ENCODE assay signal across 18 cellular contexts in the genomic region with DNA sequence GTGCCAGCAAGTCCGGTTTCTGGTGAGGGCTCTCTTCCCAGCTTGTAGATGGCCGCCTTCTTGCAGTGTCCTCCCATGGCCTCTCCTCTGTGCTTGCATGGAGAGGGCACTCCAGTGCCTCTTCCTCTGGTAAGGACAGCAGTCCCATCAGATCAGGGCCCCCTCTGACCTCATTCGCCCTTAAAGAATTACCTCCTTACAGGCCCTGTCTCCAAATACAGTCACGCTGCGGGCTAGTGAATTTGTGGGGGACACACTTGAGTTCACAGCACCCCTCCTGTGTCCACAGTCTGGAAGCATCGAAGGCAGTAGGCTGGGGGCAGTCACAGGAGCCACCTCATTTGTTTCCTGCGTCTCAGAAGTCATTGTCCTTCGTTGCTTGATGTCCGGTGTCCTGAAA. TPM values are rescaled to one million over a fixed set of nuclear protein-coding genes. Genes with fewer than 3 reads are reported as not detected.
DNase-seq lines count a peak whose midpoint lies in the region; ATAC-seq and TF ChIP-seq lines count a peak whose summit lies in the region.
"Had no signal": no experiment of that assay in that cellular context is flagged by ENCODE, and none has a peak within 500 bp of the region (broad histone marks: within the 10 kb centered on the region; RNA-seq: fewer than 3 reads in every experiment).

No MANE protein-coding gene starts in this region.

- no peaks in the 10 kb centered on the region for H3K27me3 ChIP-seq in lower lobe of right lung (ENCODE audit: low read depth)
- H3K27me3 ChIP-seq in aorta (ENCODE audit: control insufficient read depth in 1 of 2, insufficient read depth in 2 of 2, low read length in 1 of 2): no peaks in the 10 kb centered on the region
- H3K27me3 ChIP-seq in body of pancreas: no peaks in the 10 kb centered on the region
- H3K27me3 ChIP-seq: BE2C had no signal

- TF ChIP-seq CTCF in chondrocyte (IDR thresholded peaks at IDR 0.05) (no peak), lower lobe of right lung (IDR thresholded peaks at IDR 0.05) (no peak), body of pancreas (IDR thresholded peaks at IDR 0.05) (no peak)

- peaks cover 6% of the 10 kb centered on the region for H3K9me3 Mint-ChIP-seq in chondrocyte (ENCODE audit: low read depth)
- H3K9me3 Mint-ChIP-seq: CD8-positive, alpha-beta T cell; IgD-negative memory B cell had no signal

- H3K36me3 Mint-ChIP-seq in chondrocyte (ENCODE audit: low read depth): peaks cover 3% of the 10 kb centered on the region

- H3K36me3 ChIP-seq in lower lobe of right lung (no peaks in the 10 kb centered on the region), aorta (ENCODE audit: control insufficient read depth in 1 of 2, insufficient read depth in 2 of 2, low read length in 1 of 2) (no peaks in the 10 kb centered on the region), body of pancreas (replicated peaks in 1 of 2; ENCODE audit: insufficient read depth in 1 of 2, low read depth in 2 of 2) (no peaks in the 10 kb centered on the region)
- H3K36me3 ChIP-seq: BE2C had no signal

- TF ChIP-seq POLR2A in body of pancreas (IDR thresholded peaks at IDR 0.05): no peak

- H3K9me3 ChIP-seq in lower lobe of right lung (no peaks in the 10 kb centered on the region), aorta (ENCODE audit: control insufficient read depth, low read length) (no peaks in the 10 kb centered on the region), body of pancreas (no peaks in the 10 kb centered on the region)
- H3K9me3 ChIP-seq: A549, BE2C had no signal

- no peaks in the 10 kb centered on the region for H3K4me1 ChIP-seq in lower lobe of right lung
- H3K4me1 ChIP-seq in aorta (ENCODE audit: control insufficient read depth in 1 of 2, insufficient read depth in 2 of 2, low read length in 2 of 2): no peaks in the 10 kb centered on the region
- no peaks in the 10 kb centered on the region for H3K4me1 ChIP-seq in body of pancreas
- H3K4me1 ChIP-seq: A549, BE2C had no signal

- ATAC-seq in lower lobe of right lung (no peak), aorta (ENCODE audit: low FRiP score) (no peak), body of pancreas (no peak), HG02970 (IDR thresholded peaks at IDR 0.05; ENCODE audit: low FRiP score, unreplicated experiment) (no peak), HG03469 (IDR thresholded peaks at IDR 0.05; ENCODE audit: unreplicated experiment) (no peak)
- ATAC-seq: A549; CD8-positive, alpha-beta T cell had no signal

- H3K27ac Mint-ChIP-seq in chondrocyte (ENCODE audit: unreplicated experiment): no peak overlapping the region
- H3K27ac Mint-ChIP-seq: CD8-positive, alpha-beta T cell had no signal

- no peaks in the 10 kb centered on the region for H3K27me3 Mint-ChIP-seq in chondrocyte (ENCODE audit: low read depth)
- H3K27me3 Mint-ChIP-seq: IgD-negative memory B cell had no signal

- WGBS in aorta, 2 donors: 92 to 95% methylated on average over 9 of the region's 9 CpGs
- WGBS in body of pancreas, 2 donors: 90 to 93% methylated on average over 7 to 9 of the region's 9 CpGs

- no peak overlapping the region for H3K4me3 Mint-ChIP-seq in chondrocyte (ENCODE audit: unreplicated experiment)
- H3K4me3 Mint-ChIP-seq: CD8-positive, alpha-beta T cell; IgD-negative memory B cell had no signal

- intact Hi-C loops in lower lobe of right lung (cut with DNase I): no loop called here
- intact Hi-C loops in posterior vena cava (cut with DNase I): no loop called here
- intact Hi-C loops in aorta (cut with DNase I): no loop called here
- intact Hi-C loops in body of pancreas (cut with DNase I): no loop called here

- peak; percentile 35 for DNase-seq in chondrocyte (ENCODE audit: low spot score)
- peak; percentile 13 for DNase-seq in lower lobe of right lung
- DNase-seq in posterior vena cava (ENCODE audit: low spot score): peak; percentile 58
- DNase-seq in aorta: peak; percentile 17 to 44
- no peak for DNase-seq in body of pancreas
- DNase-seq in NCI-H526 treated with DMSO at 0.1 percent for 48 hours (lab: John Stamatoyannopoulos, UW): no peak
- DNase-seq: BE2C; CD8-positive, alpha-beta T cell; COR-L47; DND-41; GDM1; GM23248; H7 had no signal

- no peaks in the 10 kb centered on the region for H3K4me1 Mint-ChIP-seq in chondrocyte (ENCODE audit: low read depth)
- H3K4me1 Mint-ChIP-seq: IgD-negative memory B cell had no signal

- no peak overlapping the region for H3K27ac ChIP-seq in lower lobe of right lung
- H3K27ac ChIP-seq in aorta (ENCODE audit: low read depth in 1 of 2, low read length in 2 of 2): no peak overlapping the region
- H3K27ac ChIP-seq in body of pancreas: no peak overlapping the region
- H3K27ac ChIP-seq: A549, C4-2B, GM23248 had no signal

- H3K4me3 ChIP-seq in lower lobe of right lung: no peak overlapping the region
- H3K4me3 ChIP-seq in aorta (ENCODE audit: low read length in 2 of 2): no peak overlapping the region
- no peak overlapping the region for H3K4me3 ChIP-seq in body of pancreas
- H3K4me3 ChIP-seq: A549, GM23248 had no signal

RNA-seq across cellular contexts. Expression of a gene that starts 54.6 kb away (rescaled TPM):
- 15.3 to 21.3 TPM (median 17.0 TPM) in 3 replicates for total RNA-seq in chondrocyte
- 17.8 TPM for total RNA-seq in lower lobe of right lung
- total RNA-seq in posterior vena cava: 10 to 100 TPM; 11.9 to 13.0 TPM
- total RNA-seq in aorta: 10 to 100 TPM; 11.5 to 20.2 TPM
- polyA plus RNA-seq in aorta: 10 to 100 TPM; 16.9 to 22.0 TPM
- total RNA-seq in body of pancreas: 1 to 10 TPM; 4.9 to 9.9 TPM

Comparison
In these comparisons a context has a peak if more than half of its experiments do, and no peak if none do; other contexts are left out.
1. DNase-seq: peak in chondrocyte (single experiment), lower lobe of right lung (single experiment), posterior vena cava (single experiment) and aorta (2 of 2); none in body of pancreas (0 of 4) and NCI-H526 treated with DMSO at 0.1 percent for 48 hours (single experiment).